In genomic region chr11:101516546-101516945, GRCh38 we compare ENCODE assay signal across 20 cellular contexts.
DNase-seq lines count a peak whose midpoint lies in the region; ATAC-seq and TF ChIP-seq lines count a peak whose summit lies in the region.
"Had no signal": no experiment of that assay in that cellular context is flagged by ENCODE, and none has a peak within 500 bp of the region (broad histone marks: within the 10 kb centered on the region; RNA-seq: fewer than 3 reads in every experiment).

No MANE protein-coding gene starts in this region.

- H3K36me3 ChIP-seq in GM23338 (ENCODE audit: insufficient read depth) = no peaks in the 10 kb centered on the region
- H3K36me3 ChIP-seq: BLaER1 treated with 17β-estradiol and CSF1 and Interleukin-3, amounts not matched to agents 10 nM and 100 nM; SJCRH30 had no signal

- ATAC-seq in GM23338 = peak; percentile 98
- no peak for ATAC-seq in HG02840 (IDR thresholded peaks at IDR 0.05; ENCODE audit: low FRiP score, unreplicated experiment)
- ATAC-seq in stimulated activated memory B cell treated with anti-CD40 and anti-IgM and Interleukin-4, amounts not matched to agents 10 μg/mL and 1 μg/mL and 100 μg/mL, for 72 hours = no peak
- ATAC-seq: GM12878 had no signal

- DNase-seq in GM23338 (ENCODE audit: low spot score) (peak; percentile 65), OCI-M1 (lab: John Stamatoyannopoulos, UW) (peak; percentile 88), endothelial cell (ENCODE audit: low spot score) (peak; percentile 7), left kidney (ENCODE audit: low read depth, low spot score) (peak; percentile 3), head of caudate nucleus (no peak)
- DNase-seq in stimulated activated CD8-positive, alpha-beta memory T cell treated with anti-CD3 and anti-CD28 coated beads, Interleukin-4, amount 100 ng/mL, for 48 hours = no peak
- DNase-seq: CD8-positive, alpha-beta memory T cell; DND-41; GDM1; KBM-7; NCI-H1436; NCI-H2029; NCI-H2171 treated with DMSO at 0.1 percent for 48 hours; NCI-H774 had no signal

- peak overlapping the region; percentile 66 for H3K4me2 ChIP-seq in GM23338
- H3K4me2 ChIP-seq: BLaER1 treated with 17β-estradiol and CSF1 and Interleukin-3, amounts not matched to agents 10 nM and 100 nM had no signal

- H2AFZ ChIP-seq in GM23338 = peak overlapping the region; percentile 8; the same call in 1 of the 2 replicates

- intact Hi-C loops in head of caudate nucleus (cut with DNase I) = no loop called here

- H3K27me3 ChIP-seq in GM23338 (ENCODE audit: insufficient read depth) = no peaks in the 10 kb centered on the region
- H3K27me3 ChIP-seq: BLaER1 treated with 17β-estradiol and CSF1 and Interleukin-3, amounts not matched to agents 10 nM and 100 nM; SJCRH30 had no signal

- H3K27ac ChIP-seq in GM23338 (ENCODE audit: low read depth) = no peak overlapping the region
- H3K27ac ChIP-seq: BLaER1 treated with 17β-estradiol and CSF1 and Interleukin-3, amounts not matched to agents 10 nM and 100 nM; RWPE1; SJCRH30 had no signal

- no peaks in the 10 kb centered on the region for H4K20me1 ChIP-seq in GM23338 (replicated peaks; ENCODE audit: insufficient read depth)
- H4K20me1 ChIP-seq: BLaER1 treated with 17β-estradiol and CSF1 and Interleukin-3, amounts not matched to agents 10 nM and 100 nM had no signal

- H3K79me2 ChIP-seq in GM23338 (replicated peaks; ENCODE audit: insufficient read depth) = no peaks in the 10 kb centered on the region

- TF ChIP-seq CTCF in GM23338 (conservative IDR thresholded peaks at IDR 0.05; ENCODE audit: low read depth in 2 of 2) = no peak
- TF ChIP-seq CTCF in endothelial cell (IDR thresholded peaks at IDR 0.05; ENCODE audit: unreplicated experiment) = no peak

- H3K4me1 Mint-ChIP-seq in GM23338 (peaks cover 39% of the 10 kb centered on the region), endothelial cell (ENCODE audit: unreplicated experiment) (no peaks in the 10 kb centered on the region)
- H3K4me1 Mint-ChIP-seq in stimulated activated memory B cell treated with anti-CD40 and anti-IgM and Interleukin-4, amounts not matched to agents 10 μg/mL and 1 μg/mL and 100 μg/mL, for 72 hours = no peaks in the 10 kb centered on the region
- H3K4me1 Mint-ChIP-seq: CD8-positive, alpha-beta memory T cell had no signal

- no peak overlapping the region for H3K4me3 Mint-ChIP-seq in GM23338
- no peak overlapping the region for H3K4me3 Mint-ChIP-seq in endothelial cell (ENCODE audit: unreplicated experiment)
- H3K4me3 Mint-ChIP-seq in stimulated activated memory B cell treated with anti-CD40 and anti-IgM and Interleukin-4, amounts not matched to agents 10 μg/mL and 1 μg/mL and 100 μg/mL, for 72 hours = no peak overlapping the region
- H3K4me3 Mint-ChIP-seq: CD8-positive, alpha-beta memory T cell had no signal

- H3K36me3 Mint-ChIP-seq in GM23338 (ENCODE audit: low read depth) (peaks cover 13% of the 10 kb centered on the region), endothelial cell (ENCODE audit: low read depth, unreplicated experiment) (no peaks in the 10 kb centered on the region)
- H3K36me3 Mint-ChIP-seq in stimulated activated memory B cell treated with anti-CD40 and anti-IgM and Interleukin-4, amounts not matched to agents 10 μg/mL and 1 μg/mL and 100 μg/mL, for 72 hours = no peaks in the 10 kb centered on the region
- H3K36me3 Mint-ChIP-seq: CD8-positive, alpha-beta memory T cell had no signal

- no peaks in the 10 kb centered on the region for H3K9me2 ChIP-seq in GM23338 (ENCODE audit: insufficient read depth)

- H3K27ac Mint-ChIP-seq in GM23338 (peak overlapping the region; percentile 17; the same call in 1 of the 2 replicates), endothelial cell (ENCODE audit: unreplicated experiment) (no peak overlapping the region)
- H3K27ac Mint-ChIP-seq in stimulated activated memory B cell treated with anti-CD40 and anti-IgM and Interleukin-4, amounts not matched to agents 10 μg/mL and 1 μg/mL and 100 μg/mL, for 72 hours = no peak overlapping the region
- H3K27ac Mint-ChIP-seq: CD8-positive, alpha-beta memory T cell had no signal

- H3K4me3 ChIP-seq in GM23338 = no peak overlapping the region
- H3K4me3 ChIP-seq: BLaER1 treated with 17β-estradiol and CSF1 and Interleukin-3, amounts not matched to agents 10 nM and 100 nM; GM12878; SJCRH30 had no signal

- no peaks in the 10 kb centered on the region for H3F3A ChIP-seq in GM23338 (replicated peaks; ENCODE audit: low read depth)

- H3K9me3 Mint-ChIP-seq in GM23338 (peaks cover 16% of the 10 kb centered on the region), endothelial cell (ENCODE audit: unreplicated experiment) (no peaks in the 10 kb centered on the region)
- H3K9me3 Mint-ChIP-seq in stimulated activated memory B cell treated with anti-CD40 and anti-IgM and Interleukin-4, amounts not matched to agents 10 μg/mL and 1 μg/mL and 100 μg/mL, for 72 hours = peaks cover 10% of the 10 kb centered on the region

- peaks cover 21% of the 10 kb centered on the region for H3K4me1 ChIP-seq in GM23338 (ENCODE audit: insufficient read depth)
- H3K4me1 ChIP-seq: SJCRH30 had no signal

- H3K27me3 Mint-ChIP-seq in GM23338 (ENCODE audit: insufficient read depth, low read depth, poor library complexity) (peaks cover 2% of the 10 kb centered on the region), endothelial cell (ENCODE audit: unreplicated experiment) (no peaks in the 10 kb centered on the region)
- no peaks in the 10 kb centered on the region for H3K27me3 Mint-ChIP-seq in stimulated activated memory B cell treated with anti-CD40 and anti-IgM and Interleukin-4, amounts not matched to agents 10 μg/mL and 1 μg/mL and 100 μg/mL, for 72 hours
- H3K27me3 Mint-ChIP-seq: CD8-positive, alpha-beta memory T cell had no signal

TF ChIP-seq in GM23338, 12 proteins besides CTCF, POLR2A, EP300 and RAD21 (continues in another document):
- peak; percentile 96 for TF ChIP-seq ZNF462 (CRISPR knock-in tag; IDR thresholded peaks at IDR 0.05)

Comparison
In these comparisons a context has a peak if more than half of its experiments do, and no peak if none do; other contexts are left out.
1. DNase-seq: peak in GM23338 (single experiment), OCI-M1 (single experiment), endothelial cell (single experiment) and left kidney (single experiment); none in stimulated activated CD8-positive, alpha-beta memory T cell treated with anti-CD3 and anti-CD28 coated beads, Interleukin-4, amount 100 ng/mL, for 48 hours (single experiment) and head of caudate nucleus (0 of 42).